ENCODE assay signal across 16 cellular contexts in genomic region chr4:98166025-98166730, GRCh38. TPM values are rescaled to one million over a fixed set of nuclear protein-coding genes. Genes with fewer than 3 reads are reported as not detected.
DNase-seq lines count a peak whose midpoint lies in the region; ATAC-seq and TF ChIP-seq lines count a peak whose summit lies in the region.
"Had no signal": no experiment of that assay in that cellular context is flagged by ENCODE, and none has a peak within 500 bp of the region (broad histone marks: within the 10 kb centered on the region; RNA-seq: fewer than 3 reads in every experiment).

No MANE protein-coding gene starts in this region.

- H3K27ac ChIP-seq in GM23248 (no peak overlapping the region), SK-N-SH (ENCODE audit: low read depth in 2 of 2, low read length in 1 of 2) (no peak overlapping the region)

- H3K36me3 ChIP-seq in GM23248 (ENCODE audit: low read depth) (no peaks in the 10 kb centered on the region), SK-N-SH (replicated peaks in 1 of 2; ENCODE audit: control insufficient read depth in 1 of 2, insufficient read depth in 2 of 2, low read length in 1 of 2) (no peaks in the 10 kb centered on the region)

- no peaks in the 10 kb centered on the region for H3K79me2 ChIP-seq in GM23248 (ENCODE audit: insufficient read depth)
- H3K79me2 ChIP-seq in SK-N-SH (ENCODE audit: insufficient read depth), result no peaks in the 10 kb centered on the region

- H3K9ac ChIP-seq in GM23248, result no peak overlapping the region
- H3K9ac ChIP-seq in SK-N-SH, result no peak overlapping the region

- H3K4me2 ChIP-seq in GM23248 (ENCODE audit: unreplicated experiment), result no peak overlapping the region
- no peak overlapping the region for H3K4me2 ChIP-seq in SK-N-SH

- H3K9me3 ChIP-seq in GM23248 (ENCODE audit: low read depth) (no peaks in the 10 kb centered on the region), SK-N-SH (no peaks in the 10 kb centered on the region)

- no peak for TF ChIP-seq CTCF in SK-N-SH (IDR thresholded peaks at IDR 0.05)
- no peak for TF ChIP-seq CTCF in fibroblast of the aortic adventitia (IDR thresholded peaks at IDR 0.05; ENCODE audit: insufficient read depth, low read length)

- WGBS in GM23248 (ENCODE audit: low coverage in 1 of 2, low lambda C conversion rate in 2 of 2, missing lambda C conversion rate in 2 of 2), 2 experiments, result 58 to 66% methylated on average over 7 of the region's 7 CpGs
- 58% methylated on average over 6 of the region's 7 CpGs for WGBS in SK-N-SH (ENCODE audit: low lambda C conversion rate)

- no peaks in the 10 kb centered on the region for H4K20me1 ChIP-seq in GM23248 (ENCODE audit: insufficient read depth)
- H4K20me1 ChIP-seq in SK-N-SH (ENCODE audit: insufficient read depth), result no peaks in the 10 kb centered on the region

- in situ Hi-C loops in GM23248 (cut with MboI), result no loop called here

- CTCF ChIA-PET in SK-N-SH (lab: Yijun Ruan, JAX), result interaction anchor here (0.6 to 2.0 kb wide), 2 partner anchors 15 to 16 kb away, joined by 3 to 9 read pairs; no protein-coding TSS in a partner anchor

- no peak for TF ChIP-seq EP300 in SK-N-SH (IDR thresholded peaks at IDR 0.05; ENCODE audit: borderline replicate concordance in 1 of 2, low read depth in 1 of 2, low read length in 1 of 2)

- no peak for ATAC-seq in GM21786 (IDR thresholded peaks at IDR 0.05; ENCODE audit: unreplicated experiment)
- no peak for ATAC-seq in GM18868 (IDR thresholded peaks at IDR 0.05; ENCODE audit: unreplicated experiment)
- no peak for ATAC-seq in HG03159 (IDR thresholded peaks at IDR 0.05; ENCODE audit: unreplicated experiment)
- ATAC-seq: GM12878 had no signal

- H3K4me1 ChIP-seq in GM23248 (ENCODE audit: insufficient read depth) (no peaks in the 10 kb centered on the region), SK-N-SH (ENCODE audit: control insufficient read depth in 1 of 2, insufficient read depth in 2 of 2, low read depth in 1 of 2, low read length in 1 of 2) (peaks cover 0 to 5% of the 10 kb centered on the region in 2 experiments; a peak in 1 of 4 replicates)

- POLR2A ChIA-PET in SK-N-SH (lab: Yijun Ruan, JAX), result no interaction called here

- no peak for TF ChIP-seq RAD21 in SK-N-SH (IDR thresholded peaks at IDR 0.05; ENCODE audit: low read length)

- DNase-seq in GM23248 (peak; percentile 51), SK-N-SH (no peak), fibroblast of the aortic adventitia (ENCODE audit: low read depth) (peak; percentile 15), mucosa of gallbladder (ENCODE audit: low spot score) (peak; percentile 83), DMS 273 treated with DMSO at 0.1 percent for 48 hours (lab: John Stamatoyannopoulos, UW) (no peak)
- DNase-seq: activated B cell treated with CpG ODN at 0.5 μM for 24 hours; activated T-cell treated with anti-CD3 and anti-CD28 coated beads for 4 hours; dermis blood vessel endothelial cell; DMS79; NCI-H1092 treated with DMSO at 0.1 percent for 48 hours; stimulated activated CD4-positive, alpha-beta T cell treated with anti-CD3 and anti-CD28 coated beads, Interleukin-15, amount 100 ng/mL, for 24 hours had no signal

- H3K4me3 ChIP-seq in GM23248 (no peak overlapping the region), SK-N-SH (ENCODE audit: low read depth in 2 of 2, low read length in 1 of 2) (no peak overlapping the region), fibroblast of the aortic adventitia (ENCODE audit: low read depth, low read length) (no peak overlapping the region)
- H3K4me3 ChIP-seq: GM12878, lung had no signal

- H3K9me2 ChIP-seq in GM23248 (ENCODE audit: insufficient read depth) (no peaks in the 10 kb centered on the region), SK-N-SH (no peaks in the 10 kb centered on the region)

- H3K27me3 ChIP-seq in GM23248 (replicated peaks; ENCODE audit: insufficient read depth) (no peaks in the 10 kb centered on the region), SK-N-SH (ENCODE audit: insufficient read depth) (no peaks in the 10 kb centered on the region)

- H2AFZ ChIP-seq in GM23248 (no peak overlapping the region), SK-N-SH (ENCODE audit: low read depth) (no peak overlapping the region)

- H3F3A ChIP-seq in GM23248 (ENCODE audit: insufficient read depth) (no peaks in the 10 kb centered on the region), SK-N-SH (replicated peaks; ENCODE audit: insufficient read depth) (no peaks in the 10 kb centered on the region)

TF ChIP-seq in SK-N-SH, 30 proteins besides CTCF, POLR2A, EP300 and RAD21:
- no peak for TF ChIP-seq YY1 (IDR thresholded peaks at IDR 0.05; ENCODE audit: low read depth)
- TF ChIP-seq RXRA (IDR thresholded peaks at IDR 0.05; ENCODE audit: borderline replicate concordance, low read depth), result no peak
- no peak for TF ChIP-seq PBX3 (IDR thresholded peaks at IDR 0.05)
- TF ChIP-seq NFIC (IDR thresholded peaks at IDR 0.05; ENCODE audit: borderline replicate concordance), result 0 out of 2 replicates have a peak, but pooled peaks have one; percentile 13
- TF ChIP-seq MXI1 (IDR thresholded peaks at IDR 0.05; ENCODE audit: low read depth, low read length), result no peak
- no peak for TF ChIP-seq TEAD4 (IDR thresholded peaks at IDR 0.05; ENCODE audit: borderline replicate concordance, insufficient read depth)
- TF ChIP-seq IRF3 (IDR thresholded peaks at IDR 0.05; ENCODE audit: low read depth, low read length), result no peak

RNA-seq across cellular contexts. Expression of gene STPG2, which starts 22.9 kb away (rescaled TPM):
- 0.32 TPM in 1 of 2 replicates, not detected in the other for total RNA-seq in GM23248 (2014; rRNA removed; shearing (Covaris generic))
- polyA plus RNA-seq in GM23248 (2016; fragmentation: Nextera tagmentation; extraction: Ambion mirVana), result 0.19 TPM in 1 of 2 replicates, not detected in the other
- polyA plus RNA-seq in SK-N-SH (2012; rRNA removed), result not detected in 2 replicates
- polyA plus RNA-seq in SK-N-SH (2012; cell fraction: cytosol; rRNA removed), result 0.03 TPM in 2 replicates
- polyA plus RNA-seq in SK-N-SH (2012; cell fraction: nucleus; rRNA removed), result 0.07 and 0.11 TPM in 2 replicates
- total RNA-seq in fibroblast of the aortic adventitia (ENCODE audit: low replicate concordance), result 0.18 TPM in 1 of 2 replicates, not detected in the other
- 2.2 TPM for total RNA-seq in mucosa of gallbladder

Comparison
In these comparisons a context has a peak if more than half of its experiments do, and no peak if none do; other contexts are left out.
1. DNase-seq: peak in GM23248 (single experiment), fibroblast of the aortic adventitia (single experiment) and mucosa of gallbladder (single experiment); none in SK-N-SH (single experiment) and DMS 273 treated with DMSO at 0.1 percent for 48 hours (single experiment).